1 cellular context compared by ENCODE assay signal in the genomic region with DNA sequence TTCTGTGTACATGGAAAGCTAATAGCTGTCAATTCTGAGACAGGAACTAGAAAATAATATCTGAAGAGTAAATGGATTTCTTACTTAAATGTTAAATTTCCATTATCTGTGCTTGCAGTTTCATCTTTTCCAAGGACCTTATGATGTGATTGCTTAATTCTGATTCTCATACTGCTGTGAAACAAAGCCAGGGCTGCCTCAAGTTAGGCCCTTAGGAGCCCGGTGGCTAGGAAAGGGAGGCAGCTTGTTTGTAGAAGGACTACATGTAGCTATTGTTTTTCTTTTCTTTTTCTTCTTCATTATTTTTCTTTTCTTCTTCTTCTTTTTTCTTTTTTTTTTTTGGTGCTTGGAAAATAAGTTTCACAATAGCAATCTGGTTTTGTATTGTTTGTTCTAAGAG.
TF ChIP-seq lines count a peak whose summit lies in the region.

No MANE protein-coding gene starts in this region.

TF ChIP-seq in IMR-90, 13 proteins besides CTCF, POLR2A, EP300 and RAD21:
- TF ChIP-seq FOS (IDR thresholded peaks at IDR 0.05; ENCODE audit: low read depth, low read length) (no peak), NFE2L2 (IDR thresholded peaks at IDR 0.05; ENCODE audit: low read depth, low read length) (no peak), BHLHE40 (IDR thresholded peaks at IDR 0.05; ENCODE audit: low read depth, low read length) (no peak), RFX5 (IDR thresholded peaks at IDR 0.05; ENCODE audit: low read depth, low read length) (no peak), SMC3 (IDR thresholded peaks at IDR 0.05; ENCODE audit: low read depth, low read length) (no peak), RCOR1 (IDR thresholded peaks at IDR 0.05; ENCODE audit: insufficient replicate concordance, low read length) (no peak), CHD1 (IDR thresholded peaks at IDR 0.05; ENCODE audit: low read depth, low read length) (no peak), MAZ (IDR thresholded peaks at IDR 0.05; ENCODE audit: borderline replicate concordance, low read depth, low read length) (no peak), MAFK (IDR thresholded peaks at IDR 0.05; ENCODE audit: low read depth, low read length) (no peak), CEBPB (IDR thresholded peaks at IDR 0.05; ENCODE audit: low read depth, low read length) (no peak)
- TF ChIP-seq, protein P1, sequence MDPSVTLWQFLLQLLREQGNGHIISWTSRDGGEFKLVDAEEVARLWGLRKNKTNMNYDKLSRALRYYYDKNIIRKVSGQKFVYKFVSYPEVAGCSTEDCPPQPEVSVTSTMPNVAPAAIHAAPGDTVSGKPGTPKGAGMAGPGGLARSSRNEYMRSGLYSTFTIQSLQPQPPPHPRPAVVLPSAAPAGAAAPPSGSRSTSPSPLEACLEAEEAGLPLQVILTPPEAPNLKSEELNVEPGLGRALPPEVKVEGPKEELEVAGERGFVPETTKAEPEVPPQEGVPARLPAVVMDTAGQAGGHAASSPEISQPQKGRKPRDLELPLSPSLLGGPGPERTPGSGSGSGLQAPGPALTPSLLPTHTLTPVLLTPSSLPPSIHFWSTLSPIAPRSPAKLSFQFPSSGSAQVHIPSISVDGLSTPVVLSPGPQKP (IDR thresholded peaks at IDR 0.05; ENCODE audit: borderline replicate concordance, low read depth, low read length), result no peak
- TF ChIP-seq, protein P2, sequence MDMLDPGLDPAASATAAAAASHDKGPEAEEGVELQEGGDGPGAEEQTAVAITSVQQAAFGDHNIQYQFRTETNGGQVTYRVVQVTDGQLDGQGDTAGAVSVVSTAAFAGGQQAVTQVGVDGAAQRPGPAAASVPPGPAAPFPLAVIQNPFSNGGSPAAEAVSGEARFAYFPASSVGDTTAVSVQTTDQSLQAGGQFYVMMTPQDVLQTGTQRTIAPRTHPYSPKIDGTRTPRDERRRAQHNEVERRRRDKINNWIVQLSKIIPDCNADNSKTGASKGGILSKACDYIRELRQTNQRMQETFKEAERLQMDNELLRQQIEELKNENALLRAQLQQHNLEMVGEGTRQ (IDR thresholded peaks at IDR 0.05; ENCODE audit: low read depth, low read length), result no peak
TF ChIP-seq in IMR-90: peak in this region for 0.
